8 cellular contexts compared by ENCODE assay signal in genomic region chr1:193448682-193449461, GRCh38.
DNase-seq lines count a peak whose midpoint lies in the region; ATAC-seq, FAIRE-seq and TF ChIP-seq lines count a peak whose summit lies in the region.

No MANE protein-coding gene starts in this region.

- H3K27ac ChIP-seq in astrocyte (ENCODE audit: low read depth, low read length) (no peak overlapping the region), right atrium auricular region (no peak overlapping the region)

- peaks cover 7% of the 10 kb centered on the region for H3K4me1 Mint-ChIP-seq in astrocyte (ENCODE audit: low read depth, unreplicated experiment)

- peaks cover 2% of the 10 kb centered on the region for H3K4me1 ChIP-seq in astrocyte (ENCODE audit: insufficient read depth, low read length)
- H3K4me1 ChIP-seq in right atrium auricular region = no peaks in the 10 kb centered on the region

- H4K20me1 ChIP-seq in astrocyte (ENCODE audit: insufficient read depth, low read length) = no peaks in the 10 kb centered on the region

- no peaks in the 10 kb centered on the region for H3K27me3 Mint-ChIP-seq in astrocyte (ENCODE audit: low read depth, unreplicated experiment)

- H3K27me3 ChIP-seq in astrocyte (ENCODE audit: insufficient read depth, low read length) (no peaks in the 10 kb centered on the region), right atrium auricular region (no peaks in the 10 kb centered on the region)

- peak; percentile 95 for ATAC-seq in GM21515 (IDR thresholded peaks at IDR 0.05; ENCODE audit: unreplicated experiment)
- ATAC-seq in HG03520 (IDR thresholded peaks at IDR 0.05; ENCODE audit: unreplicated experiment) = peak; percentile 79

- DNase-seq in GM12891 (ENCODE audit: insufficient read length, low spot score) = no peak
- DNase-seq in astrocyte (ENCODE audit: low read depth) = no peak
- no peak for DNase-seq in right atrium auricular region (ENCODE audit: low spot score)
- DNase-seq in COR-L47 (lab: John Stamatoyannopoulos, UW) = no peak
- no peak for DNase-seq in 8988T
- no peak for DNase-seq in SIG-M5 (lab: John Stamatoyannopoulos, UW)

- no peak overlapping the region for H3K4me3 Mint-ChIP-seq in astrocyte (ENCODE audit: unreplicated experiment)

- no peaks in the 10 kb centered on the region for H3K9me3 ChIP-seq in astrocyte (ENCODE audit: insufficient read depth, low read depth, low read length)
- no peaks in the 10 kb centered on the region for H3K9me3 ChIP-seq in right atrium auricular region

- H3K9ac ChIP-seq in astrocyte (ENCODE audit: low read length) = no peak overlapping the region

- H2AFZ ChIP-seq in astrocyte (ENCODE audit: low read depth, low read length) = no peak overlapping the region

- no peak for TF ChIP-seq POLR2A in GM12891 (IDR thresholded peaks at IDR 0.05; ENCODE audit: low read depth, low read length)

- no peaks in the 10 kb centered on the region for H3K36me3 ChIP-seq in astrocyte (ENCODE audit: insufficient read depth, low read length)
- no peaks in the 10 kb centered on the region for H3K36me3 ChIP-seq in right atrium auricular region

- TF ChIP-seq CTCF in astrocyte (IDR thresholded peaks at IDR 0.05; ENCODE audit: insufficient read depth, low read depth, low read length) (no peak), right atrium auricular region (IDR thresholded peaks at IDR 0.05) (no peak)

- H3K36me3 Mint-ChIP-seq in astrocyte (ENCODE audit: low read depth, unreplicated experiment) = no peaks in the 10 kb centered on the region

- H3K4me2 ChIP-seq in astrocyte (ENCODE audit: low read length) = no peak overlapping the region

- H3K79me2 ChIP-seq in astrocyte (ENCODE audit: insufficient read depth, low read length) = no peaks in the 10 kb centered on the region

- peak; percentile 85 for FAIRE-seq in GM12891 (lab: Jason Lieb, UNC)
- FAIRE-seq in astrocyte (lab: Jason Lieb, UNC) = no peak

- H3K4me3 ChIP-seq in astrocyte (ENCODE audit: insufficient read depth, low read depth, low read length) = no peak overlapping the region
- H3K4me3 ChIP-seq in right atrium auricular region = no peak overlapping the region

- peak overlapping the region; percentile 29 for H3K27ac Mint-ChIP-seq in astrocyte (ENCODE audit: unreplicated experiment)

- H3K9me3 Mint-ChIP-seq in astrocyte (ENCODE audit: unreplicated experiment) = no peaks in the 10 kb centered on the region

TF ChIP-seq in GM12891, 5 proteins besides CTCF, POLR2A, EP300 and RAD21:
- TF ChIP-seq PAX5 (IDR thresholded peaks at IDR 0.05; ENCODE audit: insufficient read depth, low read length, severe bottlenecking) (no peak), SPI1 (IDR thresholded peaks at IDR 0.05; ENCODE audit: low read depth, low read length) (0 out of 2 replicates have a peak, but pooled peaks have one; percentile 10)
